ENCODE assay signal across 24 cellular contexts in genomic region chr9:76192013-76192412, GRCh38.
"Had no signal": no experiment of that assay in that cellular context is flagged by ENCODE, and none has a peak within 500 bp of the region (broad histone marks: within the 10 kb centered on the region; RNA-seq: fewer than 3 reads in every experiment).

No MANE protein-coding gene starts in this region.

- FAIRE-seq: urothelium cell line had no signal

- H3K4me1 Mint-ChIP-seq: neural progenitor cell; stimulated activated naive B cell treated with anti-CD40 and anti-IgM and Interleukin-4, amounts not matched to agents 10 μg/mL and 1 μg/mL and 100 μg/mL, for 72 hours had no signal

- H3K36me3 Mint-ChIP-seq: stimulated activated naive B cell treated with anti-CD40 and anti-IgM and Interleukin-4, amounts not matched to agents 10 μg/mL and 1 μg/mL and 100 μg/mL, for 72 hours had no signal

- H3K27me3 Mint-ChIP-seq: naive thymus-derived CD4-positive, alpha-beta T cell; progenitor cell of endocrine pancreas; stimulated activated naive B cell treated with anti-CD40 and anti-IgM and Interleukin-4, amounts not matched to agents 10 μg/mL and 1 μg/mL and 100 μg/mL, for 72 hours; stimulated activated naive CD8-positive, alpha-beta T cell treated with anti-CD3 and anti-CD28 coated beads, Interleukin-15, Interleukin-2, amounts not matched to agents 100 ng/mL and 50 ng/mL, for 24 hours had no signal

- H3K4me3 Mint-ChIP-seq: nephron; neural progenitor cell; stimulated activated naive B cell treated with anti-CD40 and anti-IgM and Interleukin-4, amounts not matched to agents 10 μg/mL and 1 μg/mL and 100 μg/mL, for 72 hours; stimulated activated naive CD8-positive, alpha-beta T cell treated with anti-CD3 and anti-CD28 coated beads, Interleukin-15, Interleukin-2, amounts not matched to agents 100 ng/mL and 50 ng/mL, for 24 hours had no signal

- H3K9me3 Mint-ChIP-seq: nephron; neural progenitor cell; stimulated activated naive CD8-positive, alpha-beta T cell treated with anti-CD3 and anti-CD28 coated beads, Interleukin-15, Interleukin-2, amounts not matched to agents 100 ng/mL and 50 ng/mL, for 24 hours had no signal

- H3K27ac Mint-ChIP-seq: nephron; neural progenitor cell; progenitor cell of endocrine pancreas; stimulated activated naive B cell treated with anti-CD40 and anti-IgM and Interleukin-4, amounts not matched to agents 10 μg/mL and 1 μg/mL and 100 μg/mL, for 72 hours; stimulated activated naive CD8-positive, alpha-beta T cell treated with anti-CD3 and anti-CD28 coated beads, Interleukin-15, Interleukin-2, amounts not matched to agents 100 ng/mL and 50 ng/mL, for 24 hours had no signal

- DNase-seq: naive thymus-derived CD4-positive, alpha-beta T cell; occipital lobe; ovary; posterior cingulate gyrus; psoas muscle; right cardiac atrium; right lobe of liver; spleen; stimulated activated CD4-positive, alpha-beta T cell treated with anti-CD3 and anti-CD28 coated beads, Interleukin-12 subunit alpha, Interleukin-12 subunit beta, amount 100 ng/mL, for 4 hours; stimulated activated CD4-positive, alpha-beta T cell treated with anti-CD3 and anti-CD28 coated beads, Interleukin-1b, Interleukin-23, amount 100 ng/mL, for 48 hours; stimulated activated CD4-positive, alpha-beta T cell treated with anti-CD3 and anti-CD28 coated beads, Interleukin-4, amount 100 ng/mL, for 1 hour; stimulated activated CD4-positive, alpha-beta T cell treated with anti-CD3 and anti-CD28 coated beads, Interleukin-4, amount 100 ng/mL, for 4 hours; stimulated activated CD8-positive, alpha-beta memory T cell treated with anti-CD3 and anti-CD28 coated beads, Interleukin-4, amount 100 ng/mL, for 48 hours; stimulated activated naive B cell treated with anti-CD40 and anti-IgM and Interleukin-4, amounts not matched to agents 10 μg/mL and 1 μg/mL and 100 μg/mL, for 72 hours; stimulated activated naive CD4-positive, alpha-beta T cell treated with Interleukin-2 at 50 U/mL for 16 hours; stomach; thyroid gland; trophoblast cell; upper lobe of left lung had no signal

- ATAC-seq: naive thymus-derived CD4-positive, alpha-beta T cell; psoas muscle; right cardiac atrium; right lobe of liver; stimulated activated naive B cell treated with anti-CD40 and anti-IgM and Interleukin-4, amounts not matched to agents 10 μg/mL and 1 μg/mL and 100 μg/mL, for 72 hours had no signal
